ENCODE assay signal across 8 cellular contexts in the genomic region with DNA sequence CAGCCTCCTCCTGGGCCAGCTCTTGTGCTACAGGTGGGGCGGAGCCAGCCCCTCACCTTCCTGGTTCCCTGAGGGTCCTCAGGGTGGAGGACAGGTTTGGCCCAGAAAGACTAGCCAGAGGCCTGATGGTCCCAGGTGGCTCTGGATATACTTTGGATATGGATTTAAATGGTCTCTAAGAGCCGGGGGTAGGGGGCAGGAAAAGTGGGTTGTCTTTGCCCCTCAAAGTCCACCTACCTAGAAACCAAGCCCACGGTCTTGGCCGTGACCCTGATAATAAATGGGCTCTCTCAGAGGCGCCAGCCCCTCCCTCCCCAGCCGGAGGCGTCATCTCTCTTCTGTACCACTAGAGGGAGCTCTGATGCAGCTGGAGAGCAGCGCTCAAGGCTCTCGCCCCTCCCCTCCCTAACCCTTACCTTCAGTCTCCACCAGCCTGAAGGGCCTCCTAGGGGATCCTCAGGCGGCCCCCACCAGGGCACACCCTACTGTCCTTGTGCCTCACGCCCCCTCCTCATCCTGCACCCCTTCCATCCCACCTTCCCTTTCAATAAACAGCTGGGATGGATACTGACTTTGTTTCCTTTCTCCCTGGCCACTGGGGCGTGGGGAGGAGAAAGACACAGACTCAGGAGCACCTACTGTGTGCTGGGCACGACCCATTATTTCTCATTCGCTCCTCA. TPM values are rescaled to one million over a fixed set of nuclear protein-coding genes. Genes with fewer than 3 reads are reported as not detected.
DNase-seq lines count a peak whose midpoint lies in the region; ATAC-seq and TF ChIP-seq lines count a peak whose summit lies in the region.

No MANE protein-coding gene starts in this region.

- ATAC-seq in GM18873 (IDR thresholded peaks at IDR 0.05; ENCODE audit: low FRiP score, unreplicated experiment) (peak; percentile 55), HG03139 (IDR thresholded peaks at IDR 0.05; ENCODE audit: unreplicated experiment) (peak; percentile 91), left lung (peak; percentile 97)
- ATAC-seq in activated CD4-positive, CD25-positive, alpha-beta regulatory T cell treated with anti-CD3 and anti-CD28 coated beads, Interleukin-2, amount 50 U/mL, for 24 hours, result peak; percentile 98 to 99

- H3K27ac ChIP-seq in AG04450 (ENCODE audit: low read depth, low read length) (no peak overlapping the region), left lung (no peak overlapping the region)

- TF ChIP-seq CTCF in AG04450 (IDR thresholded peaks at IDR 0.05; ENCODE audit: low read depth, low read length) (peak; percentile 93), left lung (IDR thresholded peaks at IDR 0.05) (peak; percentile 97 to 98)

- POLR2A ChIA-PET in AG04450 (lab: Yijun Ruan, JAX), result interaction anchor here (0.8 to 1.1 kb wide), 2 partner anchors 26 to 140 kb away, joined by 3 read pairs; a partner anchor contains a TSS

- no peaks in the 10 kb centered on the region for H3K36me3 ChIP-seq in left lung

- intact Hi-C loops in left lung (cut with DNase I), result loop anchor here in 1 of 2 donors (2.0 kb wide), 1 partner anchor 124 kb away; no protein-coding TSS in a partner anchor

- peak; percentile 38 for DNase-seq in AG04450 (ENCODE audit: low read depth, low spot score)
- DNase-seq in NCI-H446 (lab: John Stamatoyannopoulos, UW), result peak; percentile 39 to 88
- peak; percentile 89 for DNase-seq in cerebellar cortex (ENCODE audit: low spot score)
- DNase-seq in left lung, result peak; percentile 71 to 89
- peak; percentile 54 to 73 (median 67) for DNase-seq in stimulated activated CD4-positive, alpha-beta T cell treated with anti-CD3 and anti-CD28 coated beads, TNF-alpha, amount 100 ng/mL, for 24 hours (ENCODE audit: low read depth in 3 of 3)

- CTCF ChIA-PET in AG04450 (lab: Charles Lee), result interaction anchor here (0.5 to 5.1 kb wide), 47 partner anchors 9 to 385 kb away, joined by 3 to 59 read pairs (median 4); a partner anchor contains a TSS

- H3K9me3 ChIP-seq in AG04450 (ENCODE audit: control insufficient read depth, insufficient read depth, low read length) (no peaks in the 10 kb centered on the region), left lung (no peaks in the 10 kb centered on the region)

- no peak overlapping the region for H3K4me3 ChIP-seq in AG04450 (ENCODE audit: low read depth, low read length)
- no peak overlapping the region for H3K4me3 ChIP-seq in left lung

- peaks cover 0 to 9% of the 10 kb centered on the region in 2 donors for H3K4me1 ChIP-seq in left lung

- H3K27me3 ChIP-seq in AG04450 (ENCODE audit: control insufficient read depth, insufficient read depth, low read length) (no peaks in the 10 kb centered on the region), left lung (no peaks in the 10 kb centered on the region)

RNA-seq across cellular contexts. Expression of a gene that starts 7.5 kb away (rescaled TPM):
- polyA plus RNA-seq in AG04450 (2011; rRNA removed), result 35.6 and 43.3 TPM in 2 replicates
- 27.3 and 34.1 TPM in 2 replicates for polyA minus RNA-seq in AG04450 (2011; rRNA and poly(A)+ RNA removed)
- total RNA-seq in left lung, result 10 to 100 TPM; 34.4 to 38.8 TPM

RNA-seq across cellular contexts. Expression of a gene that starts 26.1 kb away (rescaled TPM):
- polyA plus RNA-seq in AG04450 (2011; rRNA removed), result 32.6 and 45.5 TPM in 2 replicates
- 26.6 and 31.1 TPM in 2 replicates for polyA minus RNA-seq in AG04450 (2011; rRNA and poly(A)+ RNA removed)
- 10 to 100 TPM; 19.0 to 28.4 TPM for total RNA-seq in left lung

RNA-seq across cellular contexts. Expression of a gene that starts 29.1 kb away (rescaled TPM):
- polyA plus RNA-seq in AG04450 (2011; rRNA removed), result 3.8 and 4.6 TPM in 2 replicates
- 4.6 TPM in 2 replicates for polyA minus RNA-seq in AG04450 (2011; rRNA and poly(A)+ RNA removed)
- 10 to 100 TPM; 14.0 to 18.7 TPM for total RNA-seq in left lung

RNA-seq across cellular contexts. Expression of a gene that starts 53.7 kb away (rescaled TPM):
- polyA plus RNA-seq in AG04450 (2011; rRNA removed), result 57.4 and 69.3 TPM in 2 replicates
- 54.7 and 98.6 TPM in 2 replicates for polyA minus RNA-seq in AG04450 (2011; rRNA and poly(A)+ RNA removed)
- 10 to 100 TPM; 97.9 to 99.8 TPM for total RNA-seq in left lung

RNA-seq across cellular contexts. Expression of a gene that starts 57.1 kb away (rescaled TPM):
- 14.0 and 15.4 TPM in 2 replicates for polyA plus RNA-seq in AG04450 (2011; rRNA removed)
- 13.2 and 14.7 TPM in 2 replicates for polyA minus RNA-seq in AG04450 (2011; rRNA and poly(A)+ RNA removed)
- 10 to 100 TPM; 11.5 to 15.3 TPM for total RNA-seq in left lung

Comparison
In these comparisons a context has a peak if more than half of its experiments do, and no peak if none do; other contexts are left out.
1. DNase-seq: peak in every context shown above with its lines; median percentile 89 in cerebellar cortex; 80 in left lung; 67 in stimulated activated CD4-positive, alpha-beta T cell treated with anti-CD3 and anti-CD28 coated beads, TNF-alpha, amount 100 ng/mL, for 24 hours; 64 in NCI-H446; 38 in AG04450.